In genomic region chr22:45511847-45512261, GRCh38 we compare ENCODE assay signal across 9 cellular contexts. TPM values are rescaled to one million over a fixed set of nuclear protein-coding genes. Genes with fewer than 3 reads are reported as not detected.
DNase-seq lines count a peak whose midpoint lies in the region; ATAC-seq, FAIRE-seq and TF ChIP-seq lines count a peak whose summit lies in the region.
"Had no signal": no experiment of that assay in that cellular context is flagged by ENCODE, and none has a peak within 500 bp of the region (broad histone marks: within the 10 kb centered on the region; RNA-seq: fewer than 3 reads in every experiment).

No MANE protein-coding gene starts in this region.

- H3K4me3 Mint-ChIP-seq in progenitor cell of endocrine pancreas (ENCODE audit: low read depth), result no peak overlapping the region

- no peaks in the 10 kb centered on the region for H3K27me3 Mint-ChIP-seq in progenitor cell of endocrine pancreas

- TF ChIP-seq CTCF in heart left ventricle (IDR thresholded peaks at IDR 0.05) (no peak), progenitor cell of endocrine pancreas (IDR thresholded peaks at IDR 0.05; ENCODE audit: unreplicated experiment) (no peak)

- DNase-seq in AG20443 (ENCODE audit: low spot score) (peak; percentile 90), amniotic stem cell (lab: John Stamatoyannopoulos, UW) (peak; percentile 81), heart left ventricle (peak; percentile 70 to 85 (median 78)), progenitor cell of endocrine pancreas (ENCODE audit: low spot score, unreplicated experiment) (no peak), HTR-8/SVneo (ENCODE audit: insufficient read length, low spot score) (no peak)
- DNase-seq in stimulated activated CD4-positive, alpha-beta T cell treated with anti-CD3 and anti-CD28 coated beads, Interleukin-4, amount 100 ng/mL, for 1 hour, result no peak
- no peak for DNase-seq in activated effector memory CD4-positive, alpha-beta T cell treated with Interleukin-2 at 50 U/mL for 16 hours
- no peak for DNase-seq in activated CD4-positive, CD25-positive, alpha-beta regulatory T cell (lab: John Stamatoyannopoulos, UW)
- DNase-seq: NCI-H2029 had no signal

- no peaks in the 10 kb centered on the region for H3K9me3 Mint-ChIP-seq in progenitor cell of endocrine pancreas (ENCODE audit: low read depth)

- WGBS in heart left ventricle, 4 donors, result 47 to 64% (median 52%) methylated on average over 8 of the region's 8 CpGs

- H3K4me1 ChIP-seq in heart left ventricle, result peaks cover 0 to 65% (median 15%) of the 10 kb centered on the region in 12 donors

- no peak for FAIRE-seq in HTR-8/SVneo (lab: Jason Lieb, UNC)

- H3K36me3 Mint-ChIP-seq in progenitor cell of endocrine pancreas (ENCODE audit: insufficient read depth), result peaks cover 6% of the 10 kb centered on the region

- H3K27me3 ChIP-seq in heart left ventricle, result peaks cover 0 to 3% (median 0%) of the 10 kb centered on the region in 9 donors

- ATAC-seq in heart left ventricle, result peak; percentile 74 to 93 (median 88)

- peaks cover 12% of the 10 kb centered on the region for H3K4me1 Mint-ChIP-seq in progenitor cell of endocrine pancreas (ENCODE audit: low read depth)

- H3K4me3 ChIP-seq in heart left ventricle, result no peak overlapping the region

- intact Hi-C loops in heart left ventricle (cut with DNase I), result loop anchor here in 2 of 10 donors (5.0 to 10.0 kb wide), 2 partner anchors 40 to 67 kb away; no protein-coding TSS in a partner anchor

- peak overlapping the region; percentile 76 for H3K27ac Mint-ChIP-seq in progenitor cell of endocrine pancreas

- no peaks in the 10 kb centered on the region for H3K9me3 ChIP-seq in heart left ventricle

- no peak for TF ChIP-seq POLR2A in heart left ventricle (IDR thresholded peaks at IDR 0.05)

- peak overlapping the region; percentile 23 to 77 (median 62) for H3K27ac ChIP-seq in heart left ventricle

- H3K36me3 ChIP-seq in heart left ventricle, result no peaks in the 10 kb centered on the region

RNA-seq across cellular contexts. Expression of gene FBLN1, which starts 9.2 kb away (rescaled TPM):
- total RNA-seq in heart left ventricle, result 100 to 1,000 TPM in 1 of 9 donors, 10 to 100 TPM in 8; 30.0 to 239 (median 50.3) TPM
- polyA plus RNA-seq in heart left ventricle, result 10 to 100 TPM; 22.4 to 36.8 TPM
- 257 and 258 TPM in 2 replicates for total RNA-seq in progenitor cell of endocrine pancreas

Comparison
In these comparisons a context has a peak if more than half of its experiments do, and no peak if none do; other contexts are left out.
1. DNase-seq: peak in AG20443 (single experiment), amniotic stem cell (single experiment) and heart left ventricle (5 of 5); none in progenitor cell of endocrine pancreas (single experiment), stimulated activated CD4-positive, alpha-beta T cell treated with anti-CD3 and anti-CD28 coated beads, Interleukin-4, amount 100 ng/mL, for 1 hour (single experiment), HTR-8/SVneo (single experiment), activated effector memory CD4-positive, alpha-beta T cell treated with Interleukin-2 at 50 U/mL for 16 hours (single experiment) and activated CD4-positive, CD25-positive, alpha-beta regulatory T cell (0 of 4).